ENCODE assay signal across 9 cellular contexts in genomic region chr6:30507849-30508843, GRCh38. TPM values are rescaled to one million over a fixed set of nuclear protein-coding genes. Genes with fewer than 3 reads are reported as not detected.
DNase-seq lines count a peak whose midpoint lies in the region; ATAC-seq, FAIRE-seq and TF ChIP-seq lines count a peak whose summit lies in the region.
"Had no signal": no experiment of that assay in that cellular context is flagged by ENCODE, and none has a peak within 500 bp of the region (broad histone marks: within the 10 kb centered on the region; RNA-seq: fewer than 3 reads in every experiment).

No MANE protein-coding gene starts in this region.

- peaks cover 6 to 10% (median 8%) of the 10 kb centered on the region in 3 donors for H3K27me3 Mint-ChIP-seq in immature natural killer cell (ENCODE audit: low read depth in 3 of 3)
- H3K27me3 Mint-ChIP-seq in glutamatergic neuron (ENCODE audit: unreplicated experiment): no peaks in the 10 kb centered on the region

- peak overlapping the region; percentile 69 for H3K4me2 ChIP-seq in OCI-LY3 (ENCODE audit: low read length)

- H3K27me3 ChIP-seq in OCI-LY3 (ENCODE audit: low read depth, low read length) (peaks cover 2% of the 10 kb centered on the region; the same call in 1 of the 2 replicates), dorsolateral prefrontal cortex (peaks cover 0 to 15% (median 0%) of the 10 kb centered on the region in 45 donors)

- H3K36me3 ChIP-seq in OCI-LY3 (replicated peaks; ENCODE audit: low read depth, low read length): no peaks in the 10 kb centered on the region

- peak; percentile 95 for FAIRE-seq in GM19239 (lab: Jason Lieb, UNC)

- H3K36me3 Mint-ChIP-seq in immature natural killer cell (no peaks in the 10 kb centered on the region), glutamatergic neuron (ENCODE audit: unreplicated experiment) (no peaks in the 10 kb centered on the region)

- H3K9me3 Mint-ChIP-seq in immature natural killer cell (no peaks in the 10 kb centered on the region), glutamatergic neuron (ENCODE audit: unreplicated experiment) (no peaks in the 10 kb centered on the region)

- ATAC-seq in HG03469 (IDR thresholded peaks at IDR 0.05; ENCODE audit: unreplicated experiment): no peak

- H3K4me1 ChIP-seq in OCI-LY3 (ENCODE audit: low read length): peaks cover 22% of the 10 kb centered on the region

- H3K4me1 Mint-ChIP-seq in immature natural killer cell (peaks cover 50 to 55% of the 10 kb centered on the region in 2 donors), glutamatergic neuron (ENCODE audit: low read depth, unreplicated experiment) (no peaks in the 10 kb centered on the region)

- H2AFZ ChIP-seq in OCI-LY3 (ENCODE audit: low read depth, low read length): no peak overlapping the region

- peak; percentile 80 for DNase-seq in CD1c-positive myeloid dendritic cell (ENCODE audit: extremely low spot score)
- DNase-seq in GM19239 (ENCODE audit: insufficient read length, low spot score): no peak
- no peak for DNase-seq in immature natural killer cell
- DNase-seq in dorsolateral prefrontal cortex: no peak
- DNase-seq in NCI-H2196 (lab: John Stamatoyannopoulos, UW; ENCODE audit: unreplicated experiment): no peak
- DNase-seq in glutamatergic neuron: no peak
- DNase-seq: NCI-H1436 had no signal

- H3K27ac ChIP-seq in OCI-LY3 (ENCODE audit: low read length) (peak overlapping the region; percentile 72), dorsolateral prefrontal cortex (peak overlapping the region in 11 of 59 donors; percentile 6 to 65 (median 33))

- H4K20me1 ChIP-seq in OCI-LY3 (ENCODE audit: insufficient read depth, low read length): no peaks in the 10 kb centered on the region

- H3K27ac Mint-ChIP-seq in immature natural killer cell (peak overlapping the region; percentile 88 to 95 (median 92)), glutamatergic neuron (ENCODE audit: unreplicated experiment) (no peak overlapping the region)

- H3K4me3 Mint-ChIP-seq in immature natural killer cell (peak overlapping the region; percentile 64 to 86 (median 77)), glutamatergic neuron (ENCODE audit: unreplicated experiment) (no peak overlapping the region)

- intact Hi-C loops in dorsolateral prefrontal cortex (cut with DNase I): no loop called here

- no peaks in the 10 kb centered on the region for H3K79me2 ChIP-seq in OCI-LY3 (ENCODE audit: low read length)

- H3K4me3 ChIP-seq in OCI-LY3 (ENCODE audit: low read length): peak overlapping the region; percentile 38
- H3K4me3 ChIP-seq in dorsolateral prefrontal cortex: no peak overlapping the region

- H3K9ac ChIP-seq in OCI-LY3 (ENCODE audit: low read length): no peak overlapping the region; the same call in 1 of the 2 replicates

- no peaks in the 10 kb centered on the region for H3K9me3 ChIP-seq in OCI-LY3 (ENCODE audit: insufficient read depth, low read length)

- TF ChIP-seq CTCF in OCI-LY3 (IDR thresholded peaks at IDR 0.05; ENCODE audit: low read depth, low read length): no peak
- TF ChIP-seq CTCF in dorsolateral prefrontal cortex (IDR thresholded peaks at IDR 0.05 in 54 of 56, conservative IDR thresholded peaks at IDR 0.05 in 2 of 56; ENCODE audit: low read depth in 1 of 56, partially characterized antibody in 56 of 56): no peak
- TF ChIP-seq CTCF in glutamatergic neuron (IDR thresholded peaks at IDR 0.05; ENCODE audit: partially characterized antibody, unreplicated experiment): no peak

RNA-seq across cellular contexts. Expression of gene HLA-E, which starts 18.8 kb away (rescaled TPM):
- polyA plus RNA-seq in immature natural killer cell: 1,000 to 10,000 TPM; 2,819 to 4,179 (median 3,086) TPM
- total RNA-seq in dorsolateral prefrontal cortex: 100 to 1,000 TPM in 88 of 120 experiments, 10 to 100 TPM in 32; 69.4 to 274 (median 123) TPM
- total RNA-seq in glutamatergic neuron (ENCODE audit: unreplicated experiment): 18.1 TPM

RNA-seq across cellular contexts. Expression of gene GNL1, which starts 48.1 kb away (rescaled TPM):
- 10 to 100 TPM; 32.6 to 38.6 (median 35.0) TPM for polyA plus RNA-seq in immature natural killer cell
- total RNA-seq in dorsolateral prefrontal cortex: 100 to 1,000 TPM in 17 of 120 experiments, 10 to 100 TPM in 103; 56.1 to 116 (median 87.5) TPM
- 42.1 TPM for total RNA-seq in glutamatergic neuron (ENCODE audit: unreplicated experiment)

RNA-seq across cellular contexts. Expression of gene PRR3, which starts 48.9 kb away (rescaled TPM):
- polyA plus RNA-seq in immature natural killer cell: 1 to 10 TPM; 1.0 to 9.0 (median 3.6) TPM
- 10 to 100 TPM; 12.5 to 28.4 (median 19.5) TPM for total RNA-seq in dorsolateral prefrontal cortex
- total RNA-seq in glutamatergic neuron (ENCODE audit: unreplicated experiment): 34.7 TPM
